In genomic region chr18:37393945-37394609, GRCh38 we compare ENCODE assay signal across 9 cellular contexts.
DNase-seq lines count a peak whose midpoint lies in the region; TF ChIP-seq lines count a peak whose summit lies in the region.
"Had no signal": no experiment of that assay in that cellular context is flagged by ENCODE, and none has a peak within 500 bp of the region (broad histone marks: within the 10 kb centered on the region; RNA-seq: fewer than 3 reads in every experiment).

No MANE protein-coding gene starts in this region.

- H4K20me1 ChIP-seq in fibroblast of lung (ENCODE audit: control insufficient read depth, extremely low read depth, insufficient read depth, low read length): no peaks in the 10 kb centered on the region

- H2AFZ ChIP-seq in fibroblast of lung (ENCODE audit: low read length): peak overlapping the region; percentile 67

- peak overlapping the region; percentile 50 for H3K9ac ChIP-seq in fibroblast of lung (ENCODE audit: insufficient read depth, low read length)

- H3K27me3 Mint-ChIP-seq in mesothelial cell of epicardium (ENCODE audit: low read depth): peaks cover 47% of the 10 kb centered on the region

- no peaks in the 10 kb centered on the region for H3K79me2 ChIP-seq in fibroblast of lung (ENCODE audit: control insufficient read depth, insufficient read depth, low read length)

- H3K27ac Mint-ChIP-seq in mesothelial cell of epicardium: no peak overlapping the region

- peak overlapping the region; percentile 58 for H3K4me3 Mint-ChIP-seq in mesothelial cell of epicardium

- H3K36me3 ChIP-seq in fibroblast of lung (ENCODE audit: control insufficient read depth, insufficient read depth, low read length): no peaks in the 10 kb centered on the region

- H3K9me3 ChIP-seq in fibroblast of lung (ENCODE audit: control insufficient read depth, insufficient read depth, low read depth, low read length): no peaks in the 10 kb centered on the region

- peak overlapping the region; percentile 15 to 51 (median 30) for H3K4me3 ChIP-seq in fibroblast of lung (replicated peaks in 1 of 4; ENCODE audit: control extremely low read depth in 1 of 4, insufficient read depth in 1 of 4, low read depth in 3 of 4, low read length in 4 of 4)

- H3K4me1 ChIP-seq in fibroblast of lung (ENCODE audit: control insufficient read depth, extremely low read depth, insufficient read depth, low read length): peaks cover 11% of the 10 kb centered on the region

- H3K9me3 Mint-ChIP-seq in mesothelial cell of epicardium: peaks cover 6% of the 10 kb centered on the region

- peaks cover 9% of the 10 kb centered on the region for H3K4me1 Mint-ChIP-seq in mesothelial cell of epicardium

- peak overlapping the region; percentile 74 for H3K27ac ChIP-seq in fibroblast of lung (ENCODE audit: insufficient read depth, low read length)
- H3K27ac ChIP-seq: HL-60 had no signal

- peaks cover 2% of the 10 kb centered on the region for H3K27me3 ChIP-seq in fibroblast of lung (ENCODE audit: control insufficient read depth, insufficient read depth, low read length)

- peak; percentile 66 for DNase-seq in COLO829 (ENCODE audit: low spot score)
- DNase-seq in HK-2 (ENCODE audit: unreplicated experiment): peak; percentile 82
- peak; percentile 60 to 70 for DNase-seq in SHP77 (lab: John Stamatoyannopoulos, UW)
- peak; percentile 65 to 90 for DNase-seq in fibroblast of lung (ENCODE audit: low read depth in 2 of 2)
- peak; percentile 28 to 52 for DNase-seq in mesothelial cell of epicardium (ENCODE audit: low spot score in 2 of 2, unreplicated experiment in 2 of 2)
- DNase-seq in ureter (ENCODE audit: low spot score): peak; percentile 69
- no peak for DNase-seq in KG1 (lab: John Stamatoyannopoulos, UW)
- no peak for DNase-seq in DMS114 treated with DMSO at 0.1 percent for 48 hours (lab: John Stamatoyannopoulos, UW; ENCODE audit: unreplicated experiment)

- TF ChIP-seq CTCF in fibroblast of lung (conservative IDR thresholded peaks at IDR 0.05 in 1 of 2, IDR thresholded peaks at IDR 0.05 in 1 of 2; ENCODE audit: low read depth in 1 of 2, low read length in 2 of 2) (no peak), mesothelial cell of epicardium (IDR thresholded peaks at IDR 0.05; ENCODE audit: unreplicated experiment) (no peak)

- peak overlapping the region; percentile 23 for H3K4me2 ChIP-seq in fibroblast of lung (ENCODE audit: extremely low read depth, insufficient read depth, low read length)

- no peaks in the 10 kb centered on the region for H3K36me3 Mint-ChIP-seq in mesothelial cell of epicardium

Comparison
In these comparisons a context has a peak if more than half of its experiments do, and no peak if none do; other contexts are left out.
1. DNase-seq: peak in COLO829 (single experiment), HK-2 (single experiment), SHP77 (2 of 2), fibroblast of lung (2 of 2), mesothelial cell of epicardium (2 of 2) and ureter (single experiment); none in KG1 (single experiment) and DMS114 treated with DMSO at 0.1 percent for 48 hours (single experiment).